ENCODE assay signal across 8 cellular contexts in the genomic region with DNA sequence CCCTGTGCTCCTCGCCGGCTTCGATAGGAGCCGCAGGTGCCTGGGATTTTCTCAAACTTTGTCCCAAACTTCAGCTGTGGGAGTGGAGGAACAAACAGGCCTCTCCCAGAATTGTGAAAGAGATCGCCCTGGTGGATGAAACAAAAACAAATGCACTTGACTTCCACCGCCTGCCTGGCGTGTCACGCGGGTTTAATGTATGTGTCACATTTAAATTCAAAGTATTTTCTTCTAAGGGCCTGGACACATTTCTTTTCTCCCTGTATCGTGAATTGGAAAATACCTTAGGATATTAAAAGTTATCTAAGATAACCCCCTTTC. TPM values are rescaled to one million over a fixed set of nuclear protein-coding genes. Genes with fewer than 3 reads are reported as not detected.
DNase-seq lines count a peak whose midpoint lies in the region; ATAC-seq, FAIRE-seq and TF ChIP-seq lines count a peak whose summit lies in the region.

No MANE protein-coding gene starts in this region.

- H3K4me3 ChIP-seq in AG10803 (ENCODE audit: low read length) = peak overlapping the region; percentile 85
- peak overlapping the region; percentile 86 for H3K4me3 ChIP-seq in NT2/D1 (ENCODE audit: insufficient read length, low read depth)
- H3K4me3 ChIP-seq in astrocyte of the spinal cord (ENCODE audit: low read depth, low read length) = peak overlapping the region; percentile 86
- peak overlapping the region; percentile 68 to 89 (median 84) for H3K4me3 ChIP-seq in keratinocyte (ENCODE audit: control insufficient read depth in 2 of 3, extremely low read depth in 1 of 3, insufficient read depth in 2 of 3, low read depth in 1 of 3, low read length in 3 of 3)

- H3K79me2 ChIP-seq in keratinocyte (ENCODE audit: control insufficient read depth, insufficient read depth, low read length) = peaks cover 52% of the 10 kb centered on the region

- H3K9me3 ChIP-seq in NT2/D1 (ENCODE audit: insufficient read depth, low read length) (no peaks in the 10 kb centered on the region), keratinocyte (ENCODE audit: control insufficient read depth, low read depth, low read length) (no peaks in the 10 kb centered on the region)

- H3K4me1 ChIP-seq in NT2/D1 (ENCODE audit: insufficient read depth, insufficient read length) (no peaks in the 10 kb centered on the region), keratinocyte (ENCODE audit: control insufficient read depth, extremely low read depth, insufficient read depth, low read length) (peaks cover 34% of the 10 kb centered on the region)

- no peaks in the 10 kb centered on the region for H3K27me3 ChIP-seq in NT2/D1 (ENCODE audit: insufficient read depth, insufficient read length)
- H3K27me3 ChIP-seq in keratinocyte (ENCODE audit: control insufficient read depth, extremely low read depth, insufficient read depth, low read length) = no peaks in the 10 kb centered on the region

- peak overlapping the region; percentile 96 for H3K4me2 ChIP-seq in keratinocyte (ENCODE audit: control insufficient read depth, extremely low read depth, insufficient read depth, low read depth, low read length)

- H3K36me3 Mint-ChIP-seq in stimulated activated effector memory CD8-positive, alpha-beta T cell treated with anti-CD3 and anti-CD28 coated beads, Interleukin-12 subunit alpha, Interleukin-12 subunit beta, amount 100 ng/mL, for 72 hours = peaks cover 23% of the 10 kb centered on the region

- H3K9me3 Mint-ChIP-seq in stimulated activated effector memory CD8-positive, alpha-beta T cell treated with anti-CD3 and anti-CD28 coated beads, Interleukin-12 subunit alpha, Interleukin-12 subunit beta, amount 100 ng/mL, for 72 hours = no peaks in the 10 kb centered on the region

- ATAC-seq in GM18511 (IDR thresholded peaks at IDR 0.05; ENCODE audit: unreplicated experiment) (peak; percentile 22), HG02981 (IDR thresholded peaks at IDR 0.05; ENCODE audit: unreplicated experiment) (peak; percentile 24)
- peak; percentile 33 for ATAC-seq in stimulated activated effector memory CD8-positive, alpha-beta T cell treated with anti-CD3 and anti-CD28 coated beads, Interleukin-12 subunit alpha, Interleukin-12 subunit beta, amount 100 ng/mL, for 72 hours

- peaks cover 42% of the 10 kb centered on the region for H3K4me1 Mint-ChIP-seq in stimulated activated effector memory CD8-positive, alpha-beta T cell treated with anti-CD3 and anti-CD28 coated beads, Interleukin-12 subunit alpha, Interleukin-12 subunit beta, amount 100 ng/mL, for 72 hours

- H3K4me3 Mint-ChIP-seq in stimulated activated effector memory CD8-positive, alpha-beta T cell treated with anti-CD3 and anti-CD28 coated beads, Interleukin-12 subunit alpha, Interleukin-12 subunit beta, amount 100 ng/mL, for 72 hours = peak overlapping the region; percentile 94

- H3K27ac Mint-ChIP-seq in stimulated activated effector memory CD8-positive, alpha-beta T cell treated with anti-CD3 and anti-CD28 coated beads, Interleukin-12 subunit alpha, Interleukin-12 subunit beta, amount 100 ng/mL, for 72 hours = peak overlapping the region; percentile 92

- H3K36me3 ChIP-seq in NT2/D1 (ENCODE audit: insufficient read depth, insufficient read length, low read length) = no peaks in the 10 kb centered on the region
- no peaks in the 10 kb centered on the region for H3K36me3 ChIP-seq in keratinocyte (ENCODE audit: control insufficient read depth in 2 of 2, extremely low read depth in 1 of 2, insufficient read depth in 2 of 2, low read length in 2 of 2)

- H4K20me1 ChIP-seq in keratinocyte (ENCODE audit: control insufficient read depth, extremely low read depth, insufficient read depth, low read length) = peaks cover 7% of the 10 kb centered on the region

- H3K9ac ChIP-seq in NT2/D1 (ENCODE audit: insufficient read length, low read depth) (peak overlapping the region; percentile 81), keratinocyte (ENCODE audit: control insufficient read depth, extremely low read depth, insufficient read depth, low read length) (peak overlapping the region; percentile 98)

- dilution Hi-C loops in keratinocyte (cut with MboI; ENCODE audit: extremely low pct_ligation_motif_present, low sequenced_read_pairs) = no loop called here

- in situ Hi-C loops in astrocyte of the spinal cord (cut with HindIII; ENCODE audit: low sequenced_read_pairs) = no loop called here

- peak overlapping the region; percentile 98 for H3K27ac ChIP-seq in keratinocyte (ENCODE audit: control insufficient read depth, insufficient read depth, low read length)

- H2AFZ ChIP-seq in keratinocyte (ENCODE audit: control insufficient read depth, low read length) = peak overlapping the region; percentile 92

- peak; percentile 64 for DNase-seq in AG10803 (ENCODE audit: low read depth)
- DNase-seq in NT2/D1 (ENCODE audit: low read depth, low spot score) = no peak
- no peak for DNase-seq in astrocyte of the spinal cord (ENCODE audit: low read depth, low spot score)
- DNase-seq in keratinocyte (ENCODE audit: low read depth, low spot score) = no peak
- no peak for DNase-seq in stimulated activated effector memory CD8-positive, alpha-beta T cell treated with anti-CD3 and anti-CD28 coated beads, Interleukin-12 subunit alpha, Interleukin-12 subunit beta, amount 100 ng/mL, for 72 hours (ENCODE audit: low spot score in 2 of 2)
- DNase-seq in retina = no peak

- no peaks in the 10 kb centered on the region for H3K9me1 ChIP-seq in keratinocyte (ENCODE audit: control insufficient read depth, extremely low read depth, insufficient read depth, low read length)

- no peak for FAIRE-seq in keratinocyte (lab: Jason Lieb, UNC)

- TF ChIP-seq CTCF in AG10803 (conservative IDR thresholded peaks at IDR 0.05; ENCODE audit: low read length) = no peak
- peak; percentile 11 for TF ChIP-seq CTCF in astrocyte of the spinal cord (IDR thresholded peaks at IDR 0.05; ENCODE audit: low read depth, low read length)
- peak in 1 of 3 experiments; percentile 18 for TF ChIP-seq CTCF in keratinocyte (optimal IDR thresholded peaks at IDR 0.05 in 1 of 3, IDR thresholded peaks at IDR 0.05 in 1 of 3, conservative IDR thresholded peaks at IDR 0.05 in 1 of 3; ENCODE audit: extremely low read depth in 1 of 3, insufficient read depth in 2 of 3, low read length in 3 of 3)

RNA-seq across cellular contexts. Expression of a gene that starts 0.7 kb away (rescaled TPM):
- 9.5 to 17.5 TPM (median 15.9 TPM) in 3 replicates for polyA plus RNA-seq in keratinocyte
- polyA plus RNA-seq in keratinocyte (2011; ENCODE audit: low read depth) = 25.5 TPM
- 14.2 and 23.6 TPM in 2 replicates for polyA plus RNA-seq in keratinocyte (2011; cell fraction: cytosol; rRNA removed)
- 12.6 and 15.4 TPM in 2 replicates for polyA plus RNA-seq in keratinocyte (2011; cell fraction: nucleus; rRNA removed)
- 22.6 and 35.5 TPM in 2 replicates for polyA plus RNA-seq in keratinocyte (2012; ENCODE audit: low replicate concordance)
- 6.2 to 11.4 TPM (median 6.9 TPM) in 3 replicates for polyA minus RNA-seq in keratinocyte
- 9.4 TPM for polyA minus RNA-seq in keratinocyte (2011; cell fraction: cytosol; rRNA and poly(A)+ RNA removed)
- polyA minus RNA-seq in keratinocyte (2011; cell fraction: nucleus; rRNA and poly(A)+ RNA removed) = 10.4 and 19.6 TPM in 2 replicates
